ENCODE assay signal across 10 cellular contexts in the genomic region with DNA sequence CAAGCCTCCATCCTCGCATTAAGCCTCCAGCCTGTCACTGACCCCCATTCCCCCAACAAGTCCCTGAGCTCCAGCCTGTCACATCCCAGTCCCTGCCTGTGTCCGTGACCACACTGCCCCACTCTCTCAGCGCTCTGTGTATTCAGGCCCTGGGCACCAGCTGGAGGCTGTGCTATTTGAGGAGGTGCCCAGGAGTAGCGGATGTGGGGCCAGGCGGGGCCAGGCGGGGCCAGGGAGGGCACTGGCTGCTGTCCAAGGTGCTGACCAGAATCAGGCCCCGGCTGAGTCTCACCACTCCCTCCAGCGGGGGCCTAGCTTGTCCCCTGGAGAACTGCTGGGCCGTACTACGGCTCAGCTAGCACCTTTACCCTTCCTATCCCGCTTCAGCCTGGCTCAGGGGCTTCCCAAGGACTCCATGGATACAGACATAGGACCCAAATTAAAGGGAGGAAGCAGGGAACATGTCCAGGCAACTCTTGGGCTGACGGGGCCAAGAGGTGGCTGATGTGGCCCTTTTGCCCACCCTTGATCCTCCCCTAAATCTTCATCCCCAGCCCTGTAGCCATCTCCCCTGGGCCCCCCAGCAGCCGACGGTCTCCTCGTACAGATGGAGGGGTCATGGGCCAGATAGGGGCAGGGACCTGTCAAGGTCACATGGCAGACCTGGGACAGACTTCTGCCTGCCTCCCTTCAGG. TPM values are rescaled to one million over a fixed set of nuclear protein-coding genes. Genes with fewer than 3 reads are reported as not detected.
DNase-seq lines count a peak whose midpoint lies in the region; ATAC-seq and TF ChIP-seq lines count a peak whose summit lies in the region.
"Had no signal": no experiment of that assay in that cellular context is flagged by ENCODE, and none has a peak within 500 bp of the region (broad histone marks: within the 10 kb centered on the region; RNA-seq: fewer than 3 reads in every experiment).

No MANE protein-coding gene starts in this region.

- H3K4me3 Mint-ChIP-seq in T-helper 17 cell = no peak overlapping the region

- no peaks in the 10 kb centered on the region for H3K27me3 ChIP-seq in adrenal gland
- H3K27me3 ChIP-seq: SJSA1 had no signal

- no peak for TF ChIP-seq POLR2A in adrenal gland (IDR thresholded peaks at IDR 0.05)

- H3K36me3 ChIP-seq in adrenal gland (replicated peaks in 1 of 2) = no peaks in the 10 kb centered on the region
- H3K36me3 ChIP-seq: SJSA1 had no signal

- H3K4me1 Mint-ChIP-seq in T-helper 17 cell = peaks cover 16% of the 10 kb centered on the region

- no peaks in the 10 kb centered on the region for H3K4me1 ChIP-seq in adrenal gland (replicated peaks in 1 of 2)
- H3K4me1 ChIP-seq: SJSA1 had no signal

- WGBS in adrenal gland, 4 donors = 60 to 70% (median 63%) methylated on average over 11 to 15 of the region's 15 CpGs

- DNase-seq in DMS 273 (lab: John Stamatoyannopoulos, UW; ENCODE audit: unreplicated experiment) (peak; percentile 31), DMS 273 treated with DMSO at 0.1 percent for 48 hours (lab: John Stamatoyannopoulos, UW) (no peak), T-helper 17 cell (peak; percentile 38 to 55 (median 45)), adrenal gland (peak in 4 of 7 donors; percentile 28 to 52 (median 40)), iPS DF 4.7 (ENCODE audit: extremely low read depth, low spot score) (peak; percentile 25), kidney glomerular epithelial cell (lab: John Stamatoyannopoulos, UW) (no peak)
- DNase-seq in stimulated activated CD4-positive, alpha-beta T cell treated with anti-CD3 and anti-CD28 coated beads, Interleukin-15, amount 100 ng/mL, for 24 hours = peak; percentile 68

- intact Hi-C loops in adrenal gland (cut with DNase I) = no loop called here

- H3K27me3 Mint-ChIP-seq in T-helper 17 cell = no peaks in the 10 kb centered on the region

- H3K4me3 ChIP-seq in adrenal gland = no peak overlapping the region
- H3K4me3 ChIP-seq: SJSA1 had no signal

- ATAC-seq in T-helper 17 cell = peak; percentile 83
- ATAC-seq in GM19397 (IDR thresholded peaks at IDR 0.05; ENCODE audit: unreplicated experiment) = no peak

- no peak overlapping the region for H3K27ac Mint-ChIP-seq in T-helper 17 cell

- H3K27ac ChIP-seq in adrenal gland = no peak overlapping the region
- H3K27ac ChIP-seq: 22Rv1, SJSA1 had no signal

- no peaks in the 10 kb centered on the region for H3K36me3 Mint-ChIP-seq in T-helper 17 cell (ENCODE audit: low read depth)

- H3K9me3 ChIP-seq in T-helper 17 cell (ENCODE audit: control insufficient read depth, low read length, poor library complexity, severe bottlenecking) (no peaks in the 10 kb centered on the region), adrenal gland (replicated peaks in 1 of 3) (no peaks in the 10 kb centered on the region)
- H3K9me3 ChIP-seq: SJSA1 had no signal

- no peak for TF ChIP-seq CTCF in adrenal gland (IDR thresholded peaks at IDR 0.05)

RNA-seq across cellular contexts. Expression of a gene that starts 1.1 kb away (rescaled TPM):
- total RNA-seq in T-helper 17 cell (not detected), adrenal gland (1 to 10 TPM in 2 of 8 donors, under 1 TPM in 5, not detected in 1; 0.18 to 4.5 (median 0.71) TPM)
- polyA plus RNA-seq in adrenal gland = 1 to 10 TPM in 1 of 3 donors, under 1 TPM in 1, not detected in 1; 0.94 to 3.0 TPM
- total RNA-seq: SJSA1 had no signal

RNA-seq across cellular contexts. Expression of a gene that starts 16.2 kb away (rescaled TPM):
- not detected for total RNA-seq in T-helper 17 cell
- under 1 TPM in 2 of 8 donors, not detected in 6; 0.11 to 0.54 TPM for total RNA-seq in adrenal gland
- polyA plus RNA-seq in adrenal gland = under 1 TPM in 1 of 3 donors, not detected in 2; 0.03 TPM
- total RNA-seq: SJSA1 had no signal

RNA-seq across cellular contexts. Expression of a gene that starts 48.0 kb away (rescaled TPM):
- 1 to 10 TPM in 1 of 2 donors, under 1 TPM in 1; 0.89 to 1.1 TPM for total RNA-seq in T-helper 17 cell
- total RNA-seq in adrenal gland = 10 to 100 TPM; 21.6 to 39.4 (median 30.1) TPM
- 10 to 100 TPM in 2 of 3 donors, 1 to 10 TPM in 1; 7.0 to 23.6 (median 13.3) TPM for polyA plus RNA-seq in adrenal gland

Comparison
In these comparisons a context has a peak if more than half of its experiments do, and no peak if none do; other contexts are left out.
1. DNase-seq: peak in DMS 273 (single experiment), T-helper 17 cell (3 of 3), adrenal gland (4 of 7), iPS DF 4.7 (single experiment) and stimulated activated CD4-positive, alpha-beta T cell treated with anti-CD3 and anti-CD28 coated beads, Interleukin-15, amount 100 ng/mL, for 24 hours (single experiment); none in DMS 273 treated with DMSO at 0.1 percent for 48 hours (single experiment) and kidney glomerular epithelial cell (single experiment).
2. RNA of a gene that starts 48.0 kb away (total RNA-seq): 21.6 to 39.4 TPM in adrenal gland; 0.89 to 1.1 TPM in T-helper 17 cell; every median in the first group is over 10 times any median in the second.